Comparison of ENCODE assay signal across 25 cellular contexts in the genomic region with DNA sequence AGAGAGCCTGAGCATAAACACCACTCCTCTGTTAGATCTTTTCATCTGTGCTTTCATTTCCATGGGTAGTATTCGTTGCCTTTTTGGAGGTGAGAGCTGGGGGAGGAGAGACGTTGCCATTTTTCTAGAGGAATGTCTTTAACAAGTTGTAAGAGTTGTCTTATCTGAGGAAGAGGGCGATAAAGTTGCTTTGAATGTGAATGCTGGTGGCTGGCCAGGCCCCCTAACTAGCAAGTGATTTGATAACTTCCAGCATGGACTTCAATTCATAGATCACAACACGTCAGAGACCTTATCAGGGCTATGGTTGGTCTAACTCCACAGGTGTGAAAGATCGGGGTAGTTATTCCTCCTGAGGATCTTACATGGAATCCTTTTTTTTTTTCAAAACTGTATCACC. TPM values are rescaled to one million over a fixed set of nuclear protein-coding genes. Genes with fewer than 3 reads are reported as not detected.
A peak's percentile ranks its signal among the peaks of the same experiment; 100 is the strongest.
DNase-seq lines count a peak whose midpoint lies in the region; ATAC-seq, FAIRE-seq and TF ChIP-seq lines count a peak whose summit lies in the region.
"Had no signal": no experiment of that assay in that cellular context is flagged by ENCODE, and none has a peak within 500 bp of the region (broad histone marks: within the 10 kb centered on the region; RNA-seq: fewer than 3 reads in every experiment).

No MANE protein-coding gene starts in this region.

- no CpG with 5 or more reads among the region's 5 CpGs for WGBS in mesendoderm (ENCODE audit: extremely low coverage, insufficient coverage, low lambda C conversion rate)

- no peak overlapping the region for H3K4ac ChIP-seq in mesendoderm (ENCODE audit: low read depth, low read length)

- H3K9me2 ChIP-seq in MM.1S (replicated peaks; ENCODE audit: insufficient read depth, low read length), result no peaks in the 10 kb centered on the region

- no peak overlapping the region for H2BK120ac ChIP-seq in mesendoderm (ENCODE audit: low read depth, low read length)

- H3K27me3 ChIP-seq in cardiac muscle cell, result no peaks in the 10 kb centered on the region
- H3K27me3 ChIP-seq in left ventricle myocardium inferior (ENCODE audit: low read depth), result no peaks in the 10 kb centered on the region
- no peaks in the 10 kb centered on the region for H3K27me3 ChIP-seq in mesendoderm (ENCODE audit: insufficient read depth, low read length, poor library complexity)
- no peaks in the 10 kb centered on the region for H3K27me3 ChIP-seq in MM.1S (replicated peaks; ENCODE audit: insufficient read depth, low read length)
- H3K27me3 ChIP-seq: BLaER1 had no signal

- no peak for ATAC-seq in GM21786 (IDR thresholded peaks at IDR 0.05; ENCODE audit: unreplicated experiment)
- ATAC-seq: CD8-positive, alpha-beta T cell had no signal

- no peak overlapping the region for H2BK15ac ChIP-seq in mesendoderm (replicated peaks; ENCODE audit: low read depth)

- H3K4me1 ChIP-seq in cardiac muscle cell (ENCODE audit: low read depth) (peaks cover 8% of the 10 kb centered on the region), left ventricle myocardium inferior (no peaks in the 10 kb centered on the region), mesendoderm (ENCODE audit: control insufficient read depth, low read depth, low read length) (peaks cover 12% of the 10 kb centered on the region), MM.1S (ENCODE audit: low read length) (no peaks in the 10 kb centered on the region)
- H3K4me1 ChIP-seq: BLaER1 had no signal

- intact Hi-C loops in left ventricle myocardium inferior (cut with micrococcal nuclease), result no loop called here

- H4K20me1 ChIP-seq in MM.1S (ENCODE audit: insufficient read depth, low read length), result no peaks in the 10 kb centered on the region
- H4K20me1 ChIP-seq: BLaER1 had no signal

- no peak for FAIRE-seq in urothelium cell line (lab: Jason Lieb, UNC)
- FAIRE-seq: A204.1, D721Med, GM12891, GM18507, H1 had no signal

- H3K4me3 ChIP-seq in cardiac muscle cell (no peak overlapping the region), left ventricle myocardium inferior (no peak overlapping the region), mesendoderm (ENCODE audit: low read length) (no peak overlapping the region), MM.1S (ENCODE audit: low read length) (no peak overlapping the region)
- H3K4me3 ChIP-seq: BLaER1 had no signal

- H3K9me3 ChIP-seq in cardiac muscle cell (ENCODE audit: low read depth) (no peaks in the 10 kb centered on the region), left ventricle myocardium inferior (replicated peaks) (no peaks in the 10 kb centered on the region), MM.1S (replicated peaks; ENCODE audit: insufficient read depth, low read length) (no peaks in the 10 kb centered on the region)
- H3K9me3 ChIP-seq: BLaER1 had no signal

- no peaks in the 10 kb centered on the region for H3K79me1 ChIP-seq in mesendoderm (ENCODE audit: low read length)

- H3K4me2 ChIP-seq in mesendoderm (ENCODE audit: low read length) (no peak overlapping the region), MM.1S (ENCODE audit: low read depth, low read length) (no peak overlapping the region)
- H3K4me2 ChIP-seq: BLaER1 had no signal

- no peak for DNase-seq in cardiac muscle cell (ENCODE audit: low read depth in 1 of 2, low spot score in 1 of 2)
- DNase-seq in left ventricle myocardium inferior, result no peak
- peak; percentile 15 for DNase-seq in islet precursor cell
- peak; percentile 87 for DNase-seq in mesendoderm
- DNase-seq in urothelium cell line (ENCODE audit: low spot score), result no peak
- no peak for DNase-seq in MM.1S
- DNase-seq in GM03348 (ENCODE audit: low spot score), result no peak
- DNase-seq: CD4-positive, CD25-positive, alpha-beta regulatory T cell; CD8-positive, alpha-beta T cell; DMS 273 treated with DMSO at 0.1 percent for 48 hours; DMS79; EL; GDM1; H7; HCEC 1CT had no signal

- H3K27ac ChIP-seq in cardiac muscle cell, result peak overlapping the region; percentile 40
- H3K27ac ChIP-seq in left ventricle myocardium inferior (replicated peaks), result no peak overlapping the region
- H3K27ac ChIP-seq in mesendoderm (ENCODE audit: low read depth, low read length), result no peak overlapping the region
- no peak overlapping the region for H3K27ac ChIP-seq in MM.1S (ENCODE audit: low read length)
- H3K27ac ChIP-seq: 22Rv1, BLaER1, C4-2B had no signal

- no peak overlapping the region for H2AK5ac ChIP-seq in mesendoderm (ENCODE audit: low read length)

- H4K8ac ChIP-seq in mesendoderm (ENCODE audit: low read depth, low read length), result no peak overlapping the region

- peak overlapping the region; percentile 1 for H3K56ac ChIP-seq in mesendoderm (ENCODE audit: low read length)

- H3F3A ChIP-seq in MM.1S (ENCODE audit: insufficient read depth, low read length), result no peaks in the 10 kb centered on the region

- H3K18ac ChIP-seq in mesendoderm (ENCODE audit: low read length), result no peak overlapping the region

- no peak overlapping the region for H4K5ac ChIP-seq in mesendoderm (ENCODE audit: low read length)

- H2BK5ac ChIP-seq in mesendoderm (ENCODE audit: low read length), result no peak overlapping the region

- no peak overlapping the region for H3K23ac ChIP-seq in mesendoderm (ENCODE audit: low read length)

- no peak overlapping the region for H2AFZ ChIP-seq in MM.1S (ENCODE audit: low read length)

- H3K9ac ChIP-seq in mesendoderm (ENCODE audit: low read length) (no peak overlapping the region), MM.1S (ENCODE audit: low read length) (no peak overlapping the region)
- H3K9ac ChIP-seq: BLaER1 had no signal

- no peak for TF ChIP-seq CTCF in cardiac muscle cell (IDR thresholded peaks at IDR 0.05; ENCODE audit: low read depth, low read length)
- no peak for TF ChIP-seq CTCF in left ventricle myocardium inferior (IDR thresholded peaks at IDR 0.05; ENCODE audit: borderline replicate concordance)
- no peak for TF ChIP-seq CTCF in MM.1S (IDR thresholded peaks at IDR 0.05; ENCODE audit: low read length)

- H3K79me2 ChIP-seq in mesendoderm (ENCODE audit: control insufficient read depth, insufficient read depth, low read length) (no peaks in the 10 kb centered on the region), MM.1S (ENCODE audit: low read length) (no peaks in the 10 kb centered on the region)

- H3K36me3 ChIP-seq in cardiac muscle cell (no peaks in the 10 kb centered on the region), left ventricle myocardium inferior (no peaks in the 10 kb centered on the region), mesendoderm (ENCODE audit: control insufficient read depth, insufficient read depth, low read length) (no peaks in the 10 kb centered on the region), MM.1S (replicated peaks; ENCODE audit: insufficient read depth, low read length) (no peaks in the 10 kb centered on the region)
- H3K36me3 ChIP-seq: BLaER1 had no signal

RNA-seq across cellular contexts. Expression of a gene that starts 30.0 kb away (rescaled TPM):
- total RNA-seq in cardiac muscle cell, result 67.7 and 88.7 TPM in 2 replicates
- 46.8 and 55.9 TPM in 2 replicates for polyA plus RNA-seq in cardiac muscle cell
- total RNA-seq in left ventricle myocardium inferior, result 175 TPM
- 6.0 TPM for polyA plus RNA-seq in mesendoderm (2013, experiment 1 of 2)
- 5.6 TPM for polyA plus RNA-seq in mesendoderm (2013, experiment 2 of 2)

RNA-seq across cellular contexts. Expression of a gene that starts 57.2 kb away (rescaled TPM):
- 0.46 and 2.9 TPM in 2 replicates for total RNA-seq in cardiac muscle cell
- 1.3 and 3.1 TPM in 2 replicates for polyA plus RNA-seq in cardiac muscle cell
- 0.74 TPM for total RNA-seq in left ventricle myocardium inferior
- polyA plus RNA-seq in mesendoderm (2013, experiment 1 of 2), result 1.7 TPM
- polyA plus RNA-seq in mesendoderm (2013, experiment 2 of 2), result 1.2 TPM
- polyA plus RNA-seq: AG04450 had no signal

Comparison
In these comparisons a context has a peak if more than half of its experiments do, and no peak if none do; other contexts are left out.
1. DNase-seq: peak in islet precursor cell (single experiment) and mesendoderm (single experiment); none in cardiac muscle cell (0 of 2), left ventricle myocardium inferior (single experiment), urothelium cell line (single experiment), MM.1S (single experiment) and GM03348 (single experiment).